In genomic region chr11:63738720-63739360, GRCh38 we compare ENCODE assay signal across 8 cellular contexts. TPM values are rescaled to one million over a fixed set of nuclear protein-coding genes. Genes with fewer than 3 reads are reported as not detected.
A peak's percentile ranks its signal among the peaks of the same experiment; 100 is the strongest.
DNase-seq lines count a peak whose midpoint lies in the region; ATAC-seq and TF ChIP-seq lines count a peak whose summit lies in the region.

No MANE protein-coding gene starts in this region.

- TF ChIP-seq CTCF in foreskin fibroblast (IDR thresholded peaks at IDR 0.05; ENCODE audit: low read depth, low read length): peak; percentile 95

- no peaks in the 10 kb centered on the region for H3K27me3 ChIP-seq in Karpas-422 (ENCODE audit: low read length)

- peaks cover 55% of the 10 kb centered on the region for H3K79me2 ChIP-seq in Karpas-422 (ENCODE audit: low read length)

- peak; percentile 78 for DNase-seq in DMS 273 (lab: John Stamatoyannopoulos, UW; ENCODE audit: unreplicated experiment)
- DNase-seq in Karpas-422: peak; percentile 84
- peak; percentile 67 for DNase-seq in RPMI7951 (ENCODE audit: low read depth)
- peak; percentile 35 to 38 for DNase-seq in activated T-helper 1 cell treated with anti-CD3 and anti-CD28 coated beads, Interleukin-2, amount 50 U/mL, for 16 hours (ENCODE audit: low read depth in 1 of 2, low spot score in 1 of 2)
- peak; percentile 65 to 90 for DNase-seq in foreskin fibroblast
- peak; percentile 89 for DNase-seq in pons (ENCODE audit: low spot score)
- DNase-seq in ureter (ENCODE audit: low spot score): peak; percentile 78

- H3K27ac ChIP-seq in Karpas-422 (ENCODE audit: low read length): no peak overlapping the region

- H3K36me3 ChIP-seq in Karpas-422 (ENCODE audit: insufficient read depth, low read length): no peaks in the 10 kb centered on the region

- H3K9me3 ChIP-seq in Karpas-422 (ENCODE audit: low read length): no peaks in the 10 kb centered on the region

- H2AFZ ChIP-seq in Karpas-422 (ENCODE audit: low read length): no peak overlapping the region

- H4K20me1 ChIP-seq in Karpas-422 (ENCODE audit: insufficient read depth, low read depth, low read length): no peaks in the 10 kb centered on the region

- no peak for ATAC-seq in GM18520 (IDR thresholded peaks at IDR 0.05; ENCODE audit: unreplicated experiment)

- peaks cover 3% of the 10 kb centered on the region for H3K4me1 ChIP-seq in Karpas-422 (ENCODE audit: low read length)

- no peaks in the 10 kb centered on the region for H3K9me2 ChIP-seq in Karpas-422 (replicated peaks; ENCODE audit: insufficient read depth, low read length)

- no peak overlapping the region for H3K4me3 ChIP-seq in Karpas-422 (ENCODE audit: low read length)
- no peak overlapping the region for H3K4me3 ChIP-seq in foreskin fibroblast (ENCODE audit: low read depth in 1 of 2, low read length in 2 of 2)

- peak overlapping the region; percentile 24 for H3K4me2 ChIP-seq in Karpas-422 (ENCODE audit: low read depth, low read length, poor library complexity, severe bottlenecking)

- H3K9ac ChIP-seq in Karpas-422 (ENCODE audit: low read length): no peak overlapping the region

RNA-seq across cellular contexts. Expression of gene ZFTA, which starts 29.7 kb away (rescaled TPM):
- total RNA-seq in Karpas-422 (2014; rRNA removed; shearing (Covaris generic); ENCODE audit: low replicate concordance): 8.8 and 21.6 TPM in 2 replicates
- total RNA-seq in RPMI7951 (2014; rRNA removed; shearing (Covaris generic)): 6.0 and 8.0 TPM in 2 replicates
- 6.5 TPM for total RNA-seq in ureter

RNA-seq across cellular contexts. Expression of gene RTN3, which starts 57.5 kb away (rescaled TPM):
- total RNA-seq in Karpas-422 (2014; rRNA removed; shearing (Covaris generic); ENCODE audit: low replicate concordance): 89.1 and 118 TPM in 2 replicates
- total RNA-seq in RPMI7951 (2014; rRNA removed; shearing (Covaris generic)): 109 and 114 TPM in 2 replicates
- 67.3 TPM for total RNA-seq in ureter

Comparison
In these comparisons a context has a peak if more than half of its experiments do, and no peak if none do; other contexts are left out.
1. DNase-seq: peak in every context shown above with its lines; median percentile 89 in pons; 84 in Karpas-422; 78 in DMS 273; 78 in ureter; 78 in foreskin fibroblast; 67 in RPMI7951; 36 in activated T-helper 1 cell treated with anti-CD3 and anti-CD28 coated beads, Interleukin-2, amount 50 U/mL, for 16 hours.